In genomic region chrX:70970482-70970999, GRCh38 we compare ENCODE assay signal across 9 cellular contexts. TPM values are rescaled to one million over a fixed set of nuclear protein-coding genes. Genes with fewer than 3 reads are reported as not detected.
DNase-seq lines count a peak whose midpoint lies in the region; ATAC-seq, FAIRE-seq and TF ChIP-seq lines count a peak whose summit lies in the region.
"Had no signal": no experiment of that assay in that cellular context is flagged by ENCODE, and none has a peak within 500 bp of the region (broad histone marks: within the 10 kb centered on the region; RNA-seq: fewer than 3 reads in every experiment).

No MANE protein-coding gene starts in this region.

- TF ChIP-seq CTCF in NB4 (IDR thresholded peaks at IDR 0.05; ENCODE audit: low read depth, low read length), result no peak
- peak; percentile 7 for TF ChIP-seq CTCF in bronchial epithelial cell (IDR thresholded peaks at IDR 0.05; ENCODE audit: insufficient read depth, low read length, severe bottlenecking)
- TF ChIP-seq CTCF in neural crest cell (conservative IDR thresholded peaks at IDR 0.05), result peak; percentile 62

- peak; percentile 1 for DNase-seq in NCI-H1694 treated with DMSO at 0.1 percent for 48 hours (lab: John Stamatoyannopoulos, UW)
- DNase-seq in NCI-H1694 (lab: John Stamatoyannopoulos, UW), result no peak
- DNase-seq in NB4 (ENCODE audit: low read depth), result peak; percentile 36
- peak; percentile 10 for DNase-seq in bronchial epithelial cell (ENCODE audit: low read depth)
- DNase-seq in neural crest cell (ENCODE audit: low read depth, low spot score), result no peak
- no peak for DNase-seq in 8988T
- no peak for DNase-seq in GOT3 (lab: John Stamatoyannopoulos, UW)

- no peak for FAIRE-seq in bronchial epithelial cell (lab: Jason Lieb, UNC)

- no peak overlapping the region for H3K4me3 Mint-ChIP-seq in neural crest cell

- H3K27me3 Mint-ChIP-seq in neural crest cell (ENCODE audit: low read depth), result no peaks in the 10 kb centered on the region

- no peak for ATAC-seq in HG03196 (IDR thresholded peaks at IDR 0.05; ENCODE audit: unreplicated experiment)

- peaks cover 5% of the 10 kb centered on the region for H3K4me1 Mint-ChIP-seq in neural crest cell

- H3K9me3 Mint-ChIP-seq in neural crest cell, result no peaks in the 10 kb centered on the region

- H3K27me3 ChIP-seq in bronchial epithelial cell (ENCODE audit: control insufficient read depth, insufficient read depth, low read length), result no peaks in the 10 kb centered on the region

- H3K27ac Mint-ChIP-seq in neural crest cell (ENCODE audit: unreplicated experiment), result no peak overlapping the region

- H3K36me3 Mint-ChIP-seq in neural crest cell (ENCODE audit: low read depth), result no peaks in the 10 kb centered on the region

- no peak overlapping the region for H3K4me3 ChIP-seq in NB4 (ENCODE audit: low read depth, low read length)
- H3K4me3 ChIP-seq in bronchial epithelial cell (ENCODE audit: low read depth, low read length), result no peak overlapping the region
- H3K4me3 ChIP-seq: BLaER1 treated with 17β-estradiol and CSF1 and Interleukin-3, amounts not matched to agents 10 nM and 100 nM had no signal

- H3K36me3 ChIP-seq in bronchial epithelial cell (ENCODE audit: control insufficient read depth, insufficient read depth, low read length), result no peaks in the 10 kb centered on the region
- H3K36me3 ChIP-seq: BLaER1 treated with 17β-estradiol and CSF1 and Interleukin-3, amounts not matched to agents 10 nM and 100 nM had no signal

- TF ChIP-seq POLR2A in NB4 (IDR thresholded peaks at IDR 0.05; ENCODE audit: extremely low read depth, insufficient read length), result no peak

RNA-seq across cellular contexts. Expression of gene SLC7A3, which starts 39.6 kb away (rescaled TPM):
- not detected in 2 replicates for total RNA-seq in bronchial epithelial cell
- total RNA-seq in neural crest cell, result 14.0 and 14.8 TPM in 2 replicates

Comparison
In these comparisons a context has a peak if more than half of its experiments do, and no peak if none do; other contexts are left out.
1. DNase-seq: peak in NCI-H1694 treated with DMSO at 0.1 percent for 48 hours (single experiment), NB4 (single experiment) and bronchial epithelial cell (single experiment); none in NCI-H1694 (single experiment), neural crest cell (single experiment), 8988T (single experiment) and GOT3 (single experiment).
2. RNA of gene SLC7A3, which starts 39.6 kb away (total RNA-seq): 14.0 to 14.8 TPM in neural crest cell; not detected in bronchial epithelial cell; every median in the first group is over 10 times any median in the second.